Comparison of ENCODE assay signal across 22 cellular contexts in genomic region chr1:160789051-160789701, GRCh38. TPM values are rescaled to one million over a fixed set of nuclear protein-coding genes. Genes with fewer than 3 reads are reported as not detected.
A peak's percentile ranks its signal among the peaks of the same experiment; 100 is the strongest.
DNase-seq lines count a peak whose midpoint lies in the region; ATAC-seq lines count a peak whose summit lies in the region.
"Had no signal": no experiment of that assay in that cellular context is flagged by ENCODE, and none has a peak within 500 bp of the region (broad histone marks: within the 10 kb centered on the region; RNA-seq: fewer than 3 reads in every experiment).

No MANE protein-coding gene starts in this region.

- no peaks in the 10 kb centered on the region for H3K27me3 ChIP-seq in right cardiac atrium (ENCODE audit: control insufficient read depth, insufficient read depth)
- no peaks in the 10 kb centered on the region for H3K27me3 ChIP-seq in CD8-positive, alpha-beta memory T cell (ENCODE audit: insufficient read depth, low read length, poor library complexity, severe bottlenecking)
- H3K27me3 ChIP-seq: breast epithelium, left lung had no signal

- no peak overlapping the region for H3K4me3 ChIP-seq in right cardiac atrium (ENCODE audit: low read length)
- H3K4me3 ChIP-seq in CD8-positive, alpha-beta memory T cell (ENCODE audit: low read length) = no peak overlapping the region
- H3K4me3 ChIP-seq: breast epithelium, left lung had no signal

- no peak for DNase-seq in naive B cell
- DNase-seq in right cardiac atrium = no peak
- no peak for DNase-seq in SKM-1 treated with dmso at 0.1 percent for 144 hours (lab: John Stamatoyannopoulos, UW; ENCODE audit: unreplicated experiment)
- no peak for DNase-seq in dedifferentiated amniotic fluid mesenchymal stem cell (ENCODE audit: extremely low spot score)
- no peak for DNase-seq in CD8-positive, alpha-beta memory T cell
- DNase-seq: activated naive CD4-positive, alpha-beta T cell treated with anti-CD3 and anti-CD28 coated beads for 36 hours; effector memory CD8-positive, alpha-beta T cell; HCEC 1CT; left lung; NCI-H1694; NCI-H446 treated with DMSO at 0.1 percent for 48 hours; PC-3; SK-N-SH had no signal

- no peaks in the 10 kb centered on the region for H3K4me1 ChIP-seq in right cardiac atrium (ENCODE audit: control insufficient read depth, insufficient read depth, low read length)
- H3K4me1 ChIP-seq in CD8-positive, alpha-beta memory T cell (ENCODE audit: insufficient read depth, low read length) = no peaks in the 10 kb centered on the region
- H3K4me1 ChIP-seq: breast epithelium, left lung had no signal

- intact Hi-C loops in right cardiac atrium (cut with DNase I) = no loop called here

- ATAC-seq in GM18520 (IDR thresholded peaks at IDR 0.05; ENCODE audit: unreplicated experiment) (peak; percentile 11), HG02642 (IDR thresholded peaks at IDR 0.05; ENCODE audit: poor library complexity, unreplicated experiment) (peak; percentile 8), HG03460 (IDR thresholded peaks at IDR 0.05; ENCODE audit: unreplicated experiment) (peak; percentile 8), naive B cell (ENCODE audit: low read depth in 2 of 2) (no peak), right cardiac atrium (no peak)
- ATAC-seq: PC-3 had no signal

- H3K9me3 ChIP-seq in right cardiac atrium (ENCODE audit: control insufficient read depth, low read length) = no peaks in the 10 kb centered on the region
- H3K9me3 ChIP-seq in CD8-positive, alpha-beta memory T cell (ENCODE audit: low read length) = no peaks in the 10 kb centered on the region
- H3K9me3 ChIP-seq: breast epithelium, left lung, SK-N-SH had no signal

- no peaks in the 10 kb centered on the region for H3K9me3 Mint-ChIP-seq in naive B cell
- H3K9me3 Mint-ChIP-seq in CD8-positive, alpha-beta memory T cell = no peaks in the 10 kb centered on the region
- H3K9me3 Mint-ChIP-seq: activated naive CD4-positive, alpha-beta T cell treated with anti-CD3 and anti-CD28 coated beads for 36 hours; effector memory CD8-positive, alpha-beta T cell had no signal

- no peak overlapping the region for H3K27ac ChIP-seq in right cardiac atrium (ENCODE audit: low read length)
- H3K27ac ChIP-seq in CD8-positive, alpha-beta memory T cell (ENCODE audit: low read depth, low read length) = no peak overlapping the region
- H3K27ac ChIP-seq: breast epithelium, C4-2B, HL-60, left lung, VCaP had no signal

- peaks cover 22 to 36% (median 28%) of the 10 kb centered on the region in 3 donors for H3K4me1 Mint-ChIP-seq in naive B cell
- H3K4me1 Mint-ChIP-seq in CD8-positive, alpha-beta memory T cell = peaks cover 0 to 4% (median 3%) of the 10 kb centered on the region in 3 donors

- H3K36me3 ChIP-seq in CD8-positive, alpha-beta memory T cell (ENCODE audit: insufficient read depth, low read length) = no peaks in the 10 kb centered on the region
- H3K36me3 ChIP-seq: breast epithelium, left lung had no signal

- H3K36me3 Mint-ChIP-seq in naive B cell = no peaks in the 10 kb centered on the region
- H3K36me3 Mint-ChIP-seq in CD8-positive, alpha-beta memory T cell = no peaks in the 10 kb centered on the region

- 92% methylated on average over 11 of the region's 11 CpGs for WGBS in right cardiac atrium

- CTCF ChIA-PET in CD8-positive, alpha-beta memory T cell (lab: Charles Lee) = interaction anchor here (0.9 to 1.4 kb wide), 2 partner anchors 10 to 12 kb away, joined by 3 to 4 read pairs; no protein-coding TSS in a partner anchor

- peak overlapping the region in 7 of 8 donors; percentile 24 to 80 (median 73) for H3K4me3 Mint-ChIP-seq in naive B cell
- H3K4me3 Mint-ChIP-seq in CD8-positive, alpha-beta memory T cell = no peak overlapping the region
- H3K4me3 Mint-ChIP-seq: activated naive CD4-positive, alpha-beta T cell treated with anti-CD3 and anti-CD28 coated beads for 36 hours; effector memory CD8-positive, alpha-beta T cell had no signal

- peak overlapping the region; percentile 99 to 100 (median 100) for H3K27ac Mint-ChIP-seq in naive B cell
- peak overlapping the region in 1 of 8 donors; percentile 63 for H3K27ac Mint-ChIP-seq in CD8-positive, alpha-beta memory T cell
- H3K27ac Mint-ChIP-seq: activated naive CD4-positive, alpha-beta T cell treated with anti-CD3 and anti-CD28 coated beads for 36 hours; progenitor cell of endocrine pancreas had no signal

- POLR2A ChIA-PET in CD8-positive, alpha-beta memory T cell (lab: Charles Lee) = no interaction called here

- H3K27me3 Mint-ChIP-seq in naive B cell = no peaks in the 10 kb centered on the region
- H3K27me3 Mint-ChIP-seq in CD8-positive, alpha-beta memory T cell = no peaks in the 10 kb centered on the region
- H3K27me3 Mint-ChIP-seq: effector memory CD8-positive, alpha-beta T cell; progenitor cell of endocrine pancreas had no signal

RNA-seq across cellular contexts. Expression of gene LY9, which starts 6.8 kb away (rescaled TPM):
- polyA plus RNA-seq in naive B cell (ENCODE audit: low read depth in 6 of 6) (100 to 1,000 TPM; 143 to 230 (median 167) TPM), right cardiac atrium (0.09 TPM)
- under 1 TPM in 3 of 4 donors, not detected in 1; 0.25 to 0.29 (median 0.25) TPM for total RNA-seq in right cardiac atrium
- total RNA-seq in CD8-positive, alpha-beta memory T cell = 10 to 100 TPM; 16.4 to 16.5 TPM
- polyA plus RNA-seq in CD8-positive, alpha-beta memory T cell = 206 TPM
- total RNA-seq: myocyte, PC-3, progenitor cell of endocrine pancreas had no signal
- polyA plus RNA-seq: SK-N-SH had no signal

RNA-seq across cellular contexts. Expression of gene SLAMF7, which starts 50.1 kb away (rescaled TPM):
- polyA plus RNA-seq in naive B cell (ENCODE audit: low read depth in 6 of 6) (1 to 10 TPM in 5 of 6 donors, not detected in 1; 1.2 to 5.3 (median 3.0) TPM), right cardiac atrium (0.07 TPM)
- total RNA-seq in right cardiac atrium = 1 to 10 TPM in 1 of 4 donors, under 1 TPM in 3; 0.31 to 1.3 (median 0.46) TPM
- total RNA-seq in CD8-positive, alpha-beta memory T cell = 10 to 100 TPM; 79.5 to 97.4 TPM
- polyA plus RNA-seq in CD8-positive, alpha-beta memory T cell = 165 TPM
- total RNA-seq: myocyte, progenitor cell of endocrine pancreas had no signal
- polyA plus RNA-seq: SK-N-SH had no signal

Comparison
In these comparisons a context has a peak if more than half of its experiments do, and no peak if none do; other contexts are left out.
1. ATAC-seq: peak in GM18520 (single experiment), HG02642 (single experiment) and HG03460 (single experiment); none in naive B cell (0 of 2) and right cardiac atrium (0 of 2).
2. H3K4me3 Mint-ChIP-seq: peak in naive B cell (7 of 8); none in CD8-positive, alpha-beta memory T cell (0 of 7).
3. RNA of gene LY9, which starts 6.8 kb away (polyA plus RNA-seq): 206 TPM in CD8-positive, alpha-beta memory T cell (single experiment) and 143 to 230 TPM in naive B cell; 0.09 TPM in right cardiac atrium (single experiment); every median in the first group is over 100 times any median in the second.
4. RNA of gene SLAMF7, which starts 50.1 kb away (polyA plus RNA-seq): 165 TPM in CD8-positive, alpha-beta memory T cell (single experiment); 1.2 to 5.3 TPM in naive B cell and 0.07 TPM in right cardiac atrium (single experiment); every median in the first group is over 10 times any median in the second.